ENCODE assay signal across 12 cellular contexts in the genomic region with DNA sequence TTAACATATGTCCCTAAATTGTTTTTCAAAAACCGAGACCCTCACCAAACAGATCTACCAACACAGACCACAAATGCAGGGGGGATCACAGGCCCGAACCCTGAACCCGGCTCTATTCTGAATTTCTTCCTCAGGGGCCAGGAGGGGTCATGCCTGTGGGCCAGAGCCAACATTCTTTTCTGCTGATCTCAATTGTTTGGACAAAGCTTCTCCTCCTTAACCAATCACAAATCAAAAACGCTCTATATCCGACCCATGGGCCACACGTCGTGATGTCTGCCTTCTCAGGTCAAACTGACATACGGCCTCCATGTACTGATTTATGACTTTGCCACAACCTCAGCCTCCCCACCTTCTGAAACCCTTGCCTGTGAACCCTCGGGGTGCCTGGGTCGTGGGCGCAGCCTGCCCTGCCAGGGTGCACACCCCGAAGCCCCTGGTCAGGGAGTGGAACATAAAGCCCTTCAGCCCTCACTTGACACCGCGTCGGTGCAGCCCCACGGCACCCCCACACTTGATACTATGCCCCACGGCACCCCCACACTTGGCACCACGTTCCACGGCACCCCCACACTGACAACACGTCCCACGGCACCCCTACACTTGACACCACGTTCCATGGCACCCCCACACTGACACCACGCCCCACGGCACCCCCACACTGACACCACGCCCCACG. TPM values are rescaled to one million over a fixed set of nuclear protein-coding genes. Genes with fewer than 3 reads are reported as not detected.
DNase-seq lines count a peak whose midpoint lies in the region; ATAC-seq, FAIRE-seq and TF ChIP-seq lines count a peak whose summit lies in the region.
"Had no signal": no experiment of that assay in that cellular context is flagged by ENCODE, and none has a peak within 500 bp of the region (broad histone marks: within the 10 kb centered on the region; RNA-seq: fewer than 3 reads in every experiment).

No MANE protein-coding gene starts in this region.

- H3K27ac Mint-ChIP-seq in naive thymus-derived CD4-positive, alpha-beta T cell: peak overlapping the region in 4 of 9 donors; percentile 31 to 87 (median 62)
- H3K27ac Mint-ChIP-seq: activated T-cell treated with anti-CD3 and anti-CD28 coated beads, Interleukin-2, amount 50 U/mL, for 72 hours had no signal

- H3K4me3 ChIP-seq in body of pancreas (no peak overlapping the region), stomach smooth muscle (ENCODE audit: low read length in 2 of 2) (peak overlapping the region in 1 of 2 donors; percentile 22), gastrocnemius medialis (no peak overlapping the region)
- H3K4me3 ChIP-seq in naive thymus-derived CD4-positive, alpha-beta T cell (ENCODE audit: low read length): no peak overlapping the region
- H3K4me3 ChIP-seq: left lung had no signal

- peaks cover 6 to 46% (median 34%) of the 10 kb centered on the region in 7 donors for H3K4me1 Mint-ChIP-seq in naive thymus-derived CD4-positive, alpha-beta T cell

- no peaks in the 10 kb centered on the region for H3K9me3 ChIP-seq in body of pancreas
- H3K9me3 ChIP-seq in stomach smooth muscle (ENCODE audit: control insufficient read depth in 2 of 2, low read length in 2 of 2): no peaks in the 10 kb centered on the region
- no peaks in the 10 kb centered on the region for H3K9me3 ChIP-seq in naive thymus-derived CD4-positive, alpha-beta T cell (ENCODE audit: control insufficient read depth in 2 of 3, low read length in 3 of 3)
- no peaks in the 10 kb centered on the region for H3K9me3 ChIP-seq in gastrocnemius medialis
- H3K9me3 ChIP-seq: left lung had no signal

- H3K27me3 ChIP-seq in body of pancreas (no peaks in the 10 kb centered on the region), stomach smooth muscle (ENCODE audit: control insufficient read depth in 1 of 2, insufficient read depth in 2 of 2, low read length in 2 of 2) (no peaks in the 10 kb centered on the region), gastrocnemius medialis (no peaks in the 10 kb centered on the region)
- H3K27me3 ChIP-seq in naive thymus-derived CD4-positive, alpha-beta T cell (ENCODE audit: control insufficient read depth in 2 of 2, insufficient read depth in 2 of 2, low read length in 2 of 2): no peaks in the 10 kb centered on the region
- H3K27me3 ChIP-seq: left lung had no signal

- H3K36me3 ChIP-seq in body of pancreas (replicated peaks in 1 of 2; ENCODE audit: insufficient read depth in 1 of 2, low read depth in 2 of 2) (no peaks in the 10 kb centered on the region), stomach smooth muscle (ENCODE audit: control insufficient read depth in 2 of 2, insufficient read depth in 2 of 2, low read length in 2 of 2) (peaks cover 0 to 6% of the 10 kb centered on the region in 2 donors), gastrocnemius medialis (no peaks in the 10 kb centered on the region)
- H3K36me3 ChIP-seq in naive thymus-derived CD4-positive, alpha-beta T cell (ENCODE audit: control insufficient read depth in 2 of 3, insufficient read depth in 3 of 3, low read length in 3 of 3): peaks cover 6 to 85% (median 33%) of the 10 kb centered on the region in 3 experiments

- ATAC-seq in body of pancreas: peak; percentile 84
- no peak for ATAC-seq in naive thymus-derived CD4-positive, alpha-beta T cell
- ATAC-seq in gastrocnemius medialis: no peak
- no peak for ATAC-seq in GM18868 (IDR thresholded peaks at IDR 0.05; ENCODE audit: unreplicated experiment)
- ATAC-seq: activated T-cell treated with anti-CD3 and anti-CD28 coated beads, Interleukin-2, amount 50 U/mL, for 72 hours; left lung had no signal

- CTCF ChIA-PET in naive thymus-derived CD4-positive, alpha-beta T cell (lab: Charles Lee): no interaction called here

- DNase-seq in HTR-8/SVneo (ENCODE audit: insufficient read length, low spot score) (peak; percentile 60), body of pancreas (peak in 2 of 4 donors; percentile 35 to 48), kidney tubule cell (ENCODE audit: low spot score) (peak; percentile 79), gastrocnemius medialis (no peak)
- DNase-seq in naive thymus-derived CD4-positive, alpha-beta T cell: no peak
- DNase-seq: activated T-cell treated with anti-CD3 and anti-CD28 coated beads, Interleukin-2, amount 50 U/mL, for 72 hours; KG1; stimulated activated CD4-positive, alpha-beta T cell treated with anti-CD3 and anti-CD28 coated beads, Interleukin-15, amount 100 ng/mL, for 24 hours had no signal

- WGBS in body of pancreas, 2 donors: 73 to 84% methylated on average over 25 of the region's 26 CpGs

- H3K27ac ChIP-seq in body of pancreas (no peak overlapping the region), stomach smooth muscle (ENCODE audit: low read length) (peak overlapping the region; percentile 18), gastrocnemius medialis (no peak overlapping the region)
- no peak overlapping the region for H3K27ac ChIP-seq in naive thymus-derived CD4-positive, alpha-beta T cell (ENCODE audit: low read depth, low read length)
- H3K27ac ChIP-seq: left lung had no signal

- FAIRE-seq in HTR-8/SVneo (lab: Jason Lieb, UNC): no peak
- FAIRE-seq: TTC549 had no signal

- intact Hi-C loops in body of pancreas (cut with DNase I) (no loop called here), gastrocnemius medialis (cut with DNase I; ENCODE audit: low total_unique reads) (no loop called here)
- intact Hi-C loops in naive thymus-derived CD4-positive, alpha-beta T cell (cut with micrococcal nuclease): no loop called here

- peak overlapping the region in 3 of 10 donors; percentile 4 to 36 (median 6) for H3K4me3 Mint-ChIP-seq in naive thymus-derived CD4-positive, alpha-beta T cell
- H3K4me3 Mint-ChIP-seq: activated T-cell treated with anti-CD3 and anti-CD28 coated beads, Interleukin-2, amount 50 U/mL, for 72 hours had no signal

- peaks cover 0 to 10% (median 0%) of the 10 kb centered on the region in 11 donors for H3K9me3 Mint-ChIP-seq in naive thymus-derived CD4-positive, alpha-beta T cell

- H3K4me1 ChIP-seq in body of pancreas (peaks cover 6% of the 10 kb centered on the region), stomach smooth muscle (ENCODE audit: control insufficient read depth, insufficient read depth, low read length) (peaks cover 57% of the 10 kb centered on the region), gastrocnemius medialis (peaks cover 30 to 34% of the 10 kb centered on the region in 2 donors)
- peaks cover 6 to 9% of the 10 kb centered on the region in 2 donors for H3K4me1 ChIP-seq in naive thymus-derived CD4-positive, alpha-beta T cell (ENCODE audit: control insufficient read depth in 2 of 2, insufficient read depth in 2 of 2, low read length in 2 of 2)

- in situ Hi-C loops in gastrocnemius medialis (cut with MboI; ENCODE audit: low sequenced_read_pairs in 4 of 4): no loop called here

- POLR2A ChIA-PET in naive thymus-derived CD4-positive, alpha-beta T cell (lab: Charles Lee): no interaction called here

- peaks cover 6 to 32% (median 17%) of the 10 kb centered on the region in 5 donors for H3K36me3 Mint-ChIP-seq in naive thymus-derived CD4-positive, alpha-beta T cell

- TF ChIP-seq CTCF in body of pancreas (IDR thresholded peaks at IDR 0.05) (no peak), gastrocnemius medialis (IDR thresholded peaks at IDR 0.05 in 4 of 5, conservative IDR thresholded peaks at IDR 0.05 in 1 of 5) (no peak)

- TF ChIP-seq POLR2A in body of pancreas (IDR thresholded peaks at IDR 0.05) (no peak), gastrocnemius medialis (IDR thresholded peaks at IDR 0.05) (no peak)

- H3K9ac ChIP-seq in stomach smooth muscle (ENCODE audit: low read length in 2 of 2): peak overlapping the region in 1 of 2 donors; percentile 2

- no peaks in the 10 kb centered on the region for H3K27me3 Mint-ChIP-seq in naive thymus-derived CD4-positive, alpha-beta T cell

RNA-seq across cellular contexts. Expression of gene C13orf46, which starts 58.4 kb away (rescaled TPM):
- total RNA-seq in body of pancreas: 10 to 100 TPM; 28.8 to 38.6 TPM
- 10 to 100 TPM in 4 of 5 experiments, 1 to 10 TPM in 1; 8.0 to 27.0 (median 19.1) TPM for total RNA-seq in naive thymus-derived CD4-positive, alpha-beta T cell
- polyA plus RNA-seq in naive thymus-derived CD4-positive, alpha-beta T cell: 1 to 10 TPM; 1.3 to 1.4 TPM
- total RNA-seq in gastrocnemius medialis: under 1 TPM in 3 of 4 donors, not detected in 1; 0.10 to 0.69 (median 0.15) TPM

Comparison
In these comparisons a context has a peak if more than half of its experiments do, and no peak if none do; other contexts are left out.
1. DNase-seq: peak in HTR-8/SVneo (single experiment) and kidney tubule cell (single experiment); none in naive thymus-derived CD4-positive, alpha-beta T cell (0 of 9) and gastrocnemius medialis (0 of 2).
2. RNA of gene C13orf46, which starts 58.4 kb away (total RNA-seq): 28.8 to 38.6 TPM in body of pancreas and 8.0 to 27.0 TPM in naive thymus-derived CD4-positive, alpha-beta T cell; 0.10 to 0.69 TPM in gastrocnemius medialis; every median in the first group is over 4 times any median in the second.